Comparison of ENCODE assay signal across 1 cellular context in the genomic region with DNA sequence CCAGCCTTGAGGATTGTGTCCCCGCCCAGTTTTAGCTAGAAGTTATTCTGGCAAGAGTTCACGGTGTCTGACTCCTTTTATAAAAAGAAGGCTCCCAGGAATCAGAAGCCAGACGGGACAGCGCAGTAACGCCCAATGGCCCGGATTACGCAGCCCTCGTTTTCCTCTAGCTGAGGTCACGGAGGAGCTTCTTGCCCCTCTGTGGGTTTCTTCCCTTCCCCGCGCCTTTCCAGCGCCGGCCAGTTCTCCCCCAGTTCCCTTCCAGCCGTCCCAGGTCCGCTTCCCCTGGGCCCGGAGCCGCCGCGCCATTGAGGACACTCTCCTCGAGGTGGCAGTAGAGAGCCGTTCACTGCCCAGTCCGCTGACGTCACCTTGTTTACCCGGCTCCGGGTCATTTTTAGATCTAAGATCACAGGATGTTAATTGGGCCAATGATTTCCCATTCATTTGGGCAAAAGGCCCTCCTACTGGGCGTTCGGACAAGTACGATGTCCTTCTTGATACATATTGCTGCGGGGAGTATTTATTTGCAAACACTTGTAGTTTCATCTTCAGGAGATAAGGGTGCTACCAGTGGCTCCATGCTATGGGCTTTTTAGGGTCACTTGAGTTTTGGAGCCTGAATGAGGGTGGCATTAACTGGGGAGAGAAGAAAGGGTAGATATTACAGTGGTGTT.
TF ChIP-seq lines count a peak whose summit lies in the region.

No MANE protein-coding gene starts in this region.

TF ChIP-seq in HepG2, 621 proteins besides CTCF, POLR2A, EP300 and RAD21 (continued from another document and continues in another):
- TF ChIP-seq HOMEZ (CRISPR knock-in tag; IDR thresholded peaks at IDR 0.05; ENCODE audit: low read depth): peak; percentile 49; the same call in 1 of the 2 replicates
- no peak for TF ChIP-seq ZBTB38 (CRISPR knock-in tag; IDR thresholded peaks at IDR 0.05)
- TF ChIP-seq HOXA7 (CRISPR knock-in tag; IDR thresholded peaks at IDR 0.05): no peak
- TF ChIP-seq MLLT10 (CRISPR knock-in tag; IDR thresholded peaks at IDR 0.05): no peak
- 0 out of 2 replicates have a peak, but pooled peaks have one; percentile 21 for TF ChIP-seq RFXAP (CRISPR knock-in tag; IDR thresholded peaks at IDR 0.05; ENCODE audit: borderline replicate concordance)
- peak; percentile 73 for TF ChIP-seq ZNF687 (CRISPR knock-in tag; IDR thresholded peaks at IDR 0.05)
- TF ChIP-seq SOX5 (CRISPR knock-in tag; IDR thresholded peaks at IDR 0.05; ENCODE audit: borderline replicate concordance): peak; percentile 48; the same call in 1 of the 2 replicates
- no peak for TF ChIP-seq ZNF773 (CRISPR knock-in tag; IDR thresholded peaks at IDR 0.05; ENCODE audit: borderline replicate concordance)
- no peak for TF ChIP-seq CHCHD3 (CRISPR knock-in tag; IDR thresholded peaks at IDR 0.05)
- peak; percentile 56; the same call in 1 of the 2 replicates for TF ChIP-seq ZNF788 (CRISPR knock-in tag; IDR thresholded peaks at IDR 0.05; ENCODE audit: borderline replicate concordance)
- no peak; the same call in 1 of the 2 replicates for TF ChIP-seq ZNF772 (CRISPR knock-in tag; IDR thresholded peaks at IDR 0.05)
- peak; percentile 12; the same call in 1 of the 2 replicates for TF ChIP-seq HNF4G (IDR thresholded peaks at IDR 0.05; ENCODE audit: borderline replicate concordance, low read depth, low read length)
- TF ChIP-seq HNF4G (CRISPR knock-in tag; IDR thresholded peaks at IDR 0.05; ENCODE audit: borderline replicate concordance, low read depth): no peak
- no peak for TF ChIP-seq CBX2 (IDR thresholded peaks at IDR 0.05; ENCODE audit: low read depth, low read length)
- peak; percentile 46; the same call in 1 of the 2 replicates for TF ChIP-seq CBX2 (CRISPR knock-in tag; IDR thresholded peaks at IDR 0.05; ENCODE audit: low read depth)
- peak; percentile 96 for TF ChIP-seq FOXO1 (CRISPR knock-in tag; IDR thresholded peaks at IDR 0.05)
- no peak for TF ChIP-seq ZNF256 (CRISPR knock-in tag; conservative IDR thresholded peaks at IDR 0.05)
- TF ChIP-seq, protein P1, sequence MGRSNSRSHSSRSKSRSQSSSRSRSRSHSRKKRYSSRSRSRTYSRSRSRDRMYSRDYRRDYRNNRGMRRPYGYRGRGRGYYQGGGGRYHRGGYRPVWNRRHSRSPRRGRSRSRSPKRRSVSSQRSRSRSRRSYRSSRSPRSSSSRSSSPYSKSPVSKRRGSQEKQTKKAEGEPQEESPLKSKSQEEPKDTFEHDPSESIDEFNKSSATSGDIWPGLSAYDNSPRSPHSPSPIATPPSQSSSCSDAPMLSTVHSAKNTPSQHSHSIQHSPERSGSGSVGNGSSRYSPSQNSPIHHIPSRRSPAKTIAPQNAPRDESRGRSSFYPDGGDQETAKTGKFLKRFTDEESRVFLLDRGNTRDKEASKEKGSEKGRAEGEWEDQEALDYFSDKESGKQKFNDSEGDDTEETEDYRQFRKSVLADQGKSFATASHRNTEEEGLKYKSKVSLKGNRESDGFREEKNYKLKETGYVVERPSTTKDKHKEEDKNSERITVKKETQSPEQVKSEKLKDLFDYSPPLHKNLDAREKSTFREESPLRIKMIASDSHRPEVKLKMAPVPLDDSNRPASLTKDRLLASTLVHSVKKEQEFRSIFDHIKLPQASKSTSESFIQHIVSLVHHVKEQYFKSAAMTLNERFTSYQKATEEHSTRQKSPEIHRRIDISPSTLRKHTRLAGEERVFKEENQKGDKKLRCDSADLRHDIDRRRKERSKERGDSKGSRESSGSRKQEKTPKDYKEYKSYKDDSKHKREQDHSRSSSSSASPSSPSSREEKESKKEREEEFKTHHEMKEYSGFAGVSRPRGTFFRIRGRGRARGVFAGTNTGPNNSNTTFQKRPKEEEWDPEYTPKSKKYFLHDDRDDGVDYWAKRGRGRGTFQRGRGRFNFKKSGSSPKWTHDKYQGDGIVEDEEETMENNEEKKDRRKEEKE (IDR thresholded peaks at IDR 0.05): no peak
- peak; percentile 62; the same call in 1 of the 2 replicates for TF ChIP-seq POGZ (CRISPR knock-in tag; IDR thresholded peaks at IDR 0.05)
- TF ChIP-seq SNAPC2 (CRISPR knock-in tag; IDR thresholded peaks at IDR 0.05): no peak
- no peak for TF ChIP-seq ZNF160 (CRISPR knock-in tag; IDR thresholded peaks at IDR 0.05)
- TF ChIP-seq ZBTB4 (CRISPR knock-in tag; IDR thresholded peaks at IDR 0.05; ENCODE audit: borderline replicate concordance): no peak
- no peak for TF ChIP-seq ZNF737 (CRISPR knock-in tag; IDR thresholded peaks at IDR 0.05; ENCODE audit: borderline replicate concordance)
- TF ChIP-seq ZBTB44 (CRISPR knock-in tag; IDR thresholded peaks at IDR 0.05): no peak
- 0 out of 2 replicates have a peak, but pooled peaks have one; percentile 48 for TF ChIP-seq ZFP1 (CRISPR knock-in tag; IDR thresholded peaks at IDR 0.05)
- TF ChIP-seq, protein P2, sequence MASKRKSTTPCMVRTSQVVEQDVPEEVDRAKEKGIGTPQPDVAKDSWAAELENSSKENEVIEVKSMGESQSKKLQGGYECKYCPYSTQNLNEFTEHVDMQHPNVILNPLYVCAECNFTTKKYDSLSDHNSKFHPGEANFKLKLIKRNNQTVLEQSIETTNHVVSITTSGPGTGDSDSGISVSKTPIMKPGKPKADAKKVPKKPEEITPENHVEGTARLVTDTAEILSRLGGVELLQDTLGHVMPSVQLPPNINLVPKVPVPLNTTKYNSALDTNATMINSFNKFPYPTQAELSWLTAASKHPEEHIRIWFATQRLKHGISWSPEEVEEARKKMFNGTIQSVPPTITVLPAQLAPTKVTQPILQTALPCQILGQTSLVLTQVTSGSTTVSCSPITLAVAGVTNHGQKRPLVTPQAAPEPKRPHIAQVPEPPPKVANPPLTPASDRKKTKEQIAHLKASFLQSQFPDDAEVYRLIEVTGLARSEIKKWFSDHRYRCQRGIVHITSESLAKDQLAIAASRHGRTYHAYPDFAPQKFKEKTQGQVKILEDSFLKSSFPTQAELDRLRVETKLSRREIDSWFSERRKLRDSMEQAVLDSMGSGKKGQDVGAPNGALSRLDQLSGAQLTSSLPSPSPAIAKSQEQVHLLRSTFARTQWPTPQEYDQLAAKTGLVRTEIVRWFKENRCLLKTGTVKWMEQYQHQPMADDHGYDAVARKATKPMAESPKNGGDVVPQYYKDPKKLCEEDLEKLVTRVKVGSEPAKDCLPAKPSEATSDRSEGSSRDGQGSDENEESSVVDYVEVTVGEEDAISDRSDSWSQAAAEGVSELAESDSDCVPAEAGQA (IDR thresholded peaks at IDR 0.05; ENCODE audit: low read depth): peak; percentile 69
- TF ChIP-seq, protein P2 (CRISPR knock-in tag; IDR thresholded peaks at IDR 0.05; ENCODE audit: borderline replicate concordance): no peak; the same call in 1 of the 2 replicates
- no peak for TF ChIP-seq ZKSCAN5 (CRISPR knock-in tag; IDR thresholded peaks at IDR 0.05)
- TF ChIP-seq KMT2A (CRISPR knock-in tag; IDR thresholded peaks at IDR 0.05): no peak
- no peak for TF ChIP-seq BRF2 (CRISPR knock-in tag; IDR thresholded peaks at IDR 0.05)
